Comparison of ENCODE assay signal across 2 cellular contexts in genomic region chrX:154012336-154012991, GRCh38.
TF ChIP-seq lines count a peak whose summit lies in the region.

No MANE protein-coding gene starts in this region.

TF ChIP-seq in GM23338, 12 proteins besides CTCF, POLR2A, EP300 and RAD21:
- TF ChIP-seq JUNB (IDR thresholded peaks at IDR 0.05; ENCODE audit: unreplicated experiment) (no peak), EZH2 (IDR thresholded peaks at IDR 0.05; ENCODE audit: low read depth, unreplicated experiment) (no peak)

TF ChIP-seq in GM12878, 131 proteins besides CTCF, POLR2A, EP300 and RAD21:
- no peak for TF ChIP-seq WRNIP1 (IDR thresholded peaks at IDR 0.05; ENCODE audit: borderline replicate concordance, low read depth, low read length)
- no peak for TF ChIP-seq ESRRA (IDR thresholded peaks at IDR 0.05; ENCODE audit: low read length)
- TF ChIP-seq ZNF274 (IDR thresholded peaks at IDR 0.05; ENCODE audit: insufficient read depth, insufficient read length), result no peak
- TF ChIP-seq POLR2AphosphoS5 (IDR thresholded peaks at IDR 0.05; ENCODE audit: low read length), result no peak
- TF ChIP-seq MLLT1 (IDR thresholded peaks at IDR 0.05), result no peak
- no peak for TF ChIP-seq POLR2AphosphoS2 (IDR thresholded peaks at IDR 0.05; ENCODE audit: low read depth, low read length)
- TF ChIP-seq E4F1 (IDR thresholded peaks at IDR 0.05; ENCODE audit: borderline replicate concordance, partially characterized antibody), result no peak
- no peak for TF ChIP-seq KAT2A (conservative IDR thresholded peaks at IDR 0.05; ENCODE audit: control insufficient read depth, low read depth, low read length)
- no peak for TF ChIP-seq PKNOX1 (IDR thresholded peaks at IDR 0.05)
TF ChIP-seq in GM12878: peak in this region for 0.
